ENCODE assay signal across 25 cellular contexts in genomic region chr5:133933169-133933509, GRCh38. TPM values are rescaled to one million over a fixed set of nuclear protein-coding genes. Genes with fewer than 3 reads are reported as not detected.
DNase-seq lines count a peak whose midpoint lies in the region; ATAC-seq and TF ChIP-seq lines count a peak whose summit lies in the region.
"Had no signal": no experiment of that assay in that cellular context is flagged by ENCODE, and none has a peak within 500 bp of the region (broad histone marks: within the 10 kb centered on the region; RNA-seq: fewer than 3 reads in every experiment).

No MANE protein-coding gene starts in this region.

- H3K4me1 ChIP-seq in OCI-LY3 (ENCODE audit: low read length) (peaks cover 47% of the 10 kb centered on the region), tibial nerve (peaks cover 0 to 12% (median 2%) of the 10 kb centered on the region in 4 donors)

- no peak for TF ChIP-seq POLR2A in tibial nerve (IDR thresholded peaks at IDR 0.05)

- H3K9me3 ChIP-seq in OCI-LY3 (ENCODE audit: insufficient read depth, low read length) = no peaks in the 10 kb centered on the region
- no peaks in the 10 kb centered on the region for H3K9me3 ChIP-seq in tibial nerve

- H3K9me3 Mint-ChIP-seq in stimulated activated memory B cell treated with anti-CD40 and anti-IgM and Interleukin-4, amounts not matched to agents 10 μg/mL and 1 μg/mL and 100 μg/mL, for 72 hours = peaks cover 7% of the 10 kb centered on the region
- H3K9me3 Mint-ChIP-seq: activated naive CD4-positive, alpha-beta T cell treated with anti-CD3 and anti-CD28 coated beads, Interleukin-2, amount 50 U/mL, for 24 hours; activated T-cell treated with anti-CD3 and anti-CD28 coated beads, Interleukin-2, amount 50 U/mL, for 4 hours; CD4-positive, alpha-beta T cell had no signal

- DNase-seq in GM06990 (ENCODE audit: extremely low read depth, insufficient read length) = peak; percentile 37
- peak; percentile 7 for DNase-seq in astrocyte of the spinal cord (ENCODE audit: low read depth, low spot score)
- DNase-seq in tibial nerve (ENCODE audit: low spot score in 2 of 2) = no peak
- DNase-seq in NCI-H1436 (lab: John Stamatoyannopoulos, UW) = no peak
- no peak for DNase-seq in coronary artery (ENCODE audit: low spot score)
- DNase-seq: activated CD8-positive, alpha-beta memory T cell treated with anti-CD3 and anti-CD28 coated beads for 24 hours; activated T-cell treated with anti-CD3 and anti-CD28 coated beads, Interleukin-2, amount 50 U/mL, for 4 hours; CD4-positive, alpha-beta T cell; effector CD4-positive, alpha-beta T cell; foreskin melanocyte; mesendoderm; MG63; NCI-H446 treated with DMSO at 0.1 percent for 48 hours; occipital lobe; SHP77 treated with DMSO at 0.1 percent for 48 hours; stimulated activated CD4-positive, alpha-beta T cell treated with anti-CD3 and anti-CD28 coated beads, Interleukin-2, amount 100 ng/mL, for 24 hours had no signal

- no peak overlapping the region for H3K4me3 ChIP-seq in GM06990 (replicated peaks; ENCODE audit: low read depth, low read length)
- no peak overlapping the region for H3K4me3 ChIP-seq in OCI-LY3 (ENCODE audit: low read length)
- no peak overlapping the region for H3K4me3 ChIP-seq in astrocyte of the spinal cord (ENCODE audit: low read depth, low read length)
- H3K4me3 ChIP-seq in tibial nerve = no peak overlapping the region
- H3K4me3 ChIP-seq in coronary artery = no peak overlapping the region
- H3K4me3 ChIP-seq: hepatocyte, MG63, skin epidermis had no signal

- H3K4me3 Mint-ChIP-seq in stimulated activated memory B cell treated with anti-CD40 and anti-IgM and Interleukin-4, amounts not matched to agents 10 μg/mL and 1 μg/mL and 100 μg/mL, for 72 hours = peak overlapping the region; percentile 30
- H3K4me3 Mint-ChIP-seq: activated naive CD4-positive, alpha-beta T cell treated with anti-CD3 and anti-CD28 coated beads, Interleukin-2, amount 50 U/mL, for 24 hours; CD4-positive, alpha-beta T cell had no signal

- no peak overlapping the region for H3K27ac ChIP-seq in OCI-LY3 (ENCODE audit: low read length)
- no peak overlapping the region for H3K27ac ChIP-seq in tibial nerve
- H3K27ac ChIP-seq in coronary artery = peak overlapping the region in 1 of 2 donors; percentile 48
- H3K27ac ChIP-seq: epithelial cell of prostate, hepatocyte had no signal

- H4K20me1 ChIP-seq in OCI-LY3 (ENCODE audit: insufficient read depth, low read length) = no peaks in the 10 kb centered on the region

- no peak overlapping the region for H2AFZ ChIP-seq in OCI-LY3 (ENCODE audit: low read depth, low read length)
- H2AFZ ChIP-seq: hepatocyte had no signal

- TF ChIP-seq CTCF in GM06990 (IDR thresholded peaks at IDR 0.05; ENCODE audit: insufficient read depth, low read length, poor library complexity, severe bottlenecking) (no peak), OCI-LY3 (IDR thresholded peaks at IDR 0.05; ENCODE audit: low read depth, low read length) (no peak), astrocyte of the spinal cord (IDR thresholded peaks at IDR 0.05; ENCODE audit: low read depth, low read length) (no peak), tibial nerve (IDR thresholded peaks at IDR 0.05) (no peak), coronary artery (IDR thresholded peaks at IDR 0.05) (no peak)

- in situ Hi-C loops in astrocyte of the spinal cord (cut with HindIII; ENCODE audit: low sequenced_read_pairs) = no loop called here

- H3K27me3 ChIP-seq in GM06990 (replicated peaks; ENCODE audit: control insufficient read depth, insufficient read depth, low read length) (no peaks in the 10 kb centered on the region), OCI-LY3 (ENCODE audit: low read depth, low read length) (no peaks in the 10 kb centered on the region), tibial nerve (no peaks in the 10 kb centered on the region)
- H3K27me3 ChIP-seq: hepatocyte, MG63 had no signal

- H3K36me3 ChIP-seq in GM06990 (ENCODE audit: control insufficient read depth, insufficient read depth, low read length) (no peaks in the 10 kb centered on the region), OCI-LY3 (replicated peaks; ENCODE audit: low read depth, low read length) (no peaks in the 10 kb centered on the region), tibial nerve (no peaks in the 10 kb centered on the region)
- H3K36me3 ChIP-seq: MG63 had no signal

- no peaks in the 10 kb centered on the region for H3K27me3 Mint-ChIP-seq in stimulated activated memory B cell treated with anti-CD40 and anti-IgM and Interleukin-4, amounts not matched to agents 10 μg/mL and 1 μg/mL and 100 μg/mL, for 72 hours
- H3K27me3 Mint-ChIP-seq: activated naive CD4-positive, alpha-beta T cell treated with anti-CD3 and anti-CD28 coated beads, Interleukin-2, amount 50 U/mL, for 24 hours; CD4-positive, alpha-beta T cell had no signal

- WGBS in tibial nerve, 2 donors = 54 to 60% methylated on average over 3 of the region's 3 CpGs

- no peak for TF ChIP-seq EP300 in tibial nerve (IDR thresholded peaks at IDR 0.05)

- no peaks in the 10 kb centered on the region for H3K79me2 ChIP-seq in OCI-LY3 (ENCODE audit: low read length)
- H3K79me2 ChIP-seq: hepatocyte had no signal

- ATAC-seq in stimulated activated memory B cell treated with anti-CD40 and anti-IgM and Interleukin-4, amounts not matched to agents 10 μg/mL and 1 μg/mL and 100 μg/mL, for 72 hours = no peak
- ATAC-seq: activated CD4-positive, CD25-positive, alpha-beta regulatory T cell treated with anti-CD3 and anti-CD28 coated beads, Interleukin-2, amount 50 U/mL, for 24 hours; activated T-cell treated with anti-CD3 and anti-CD28 coated beads, Interleukin-2, amount 50 U/mL, for 4 hours; left colon; Panc1 had no signal

- H3K4me1 Mint-ChIP-seq in stimulated activated memory B cell treated with anti-CD40 and anti-IgM and Interleukin-4, amounts not matched to agents 10 μg/mL and 1 μg/mL and 100 μg/mL, for 72 hours = peaks cover 100% of the 10 kb centered on the region

- H3K4me2 ChIP-seq in OCI-LY3 (ENCODE audit: low read length) = peak overlapping the region; percentile 47
- H3K4me2 ChIP-seq: hepatocyte had no signal

- peaks cover 5% of the 10 kb centered on the region for H3K36me3 Mint-ChIP-seq in stimulated activated memory B cell treated with anti-CD40 and anti-IgM and Interleukin-4, amounts not matched to agents 10 μg/mL and 1 μg/mL and 100 μg/mL, for 72 hours
- H3K36me3 Mint-ChIP-seq: activated naive CD4-positive, alpha-beta T cell treated with anti-CD3 and anti-CD28 coated beads, Interleukin-2, amount 50 U/mL, for 24 hours had no signal

- H3K27ac Mint-ChIP-seq in stimulated activated memory B cell treated with anti-CD40 and anti-IgM and Interleukin-4, amounts not matched to agents 10 μg/mL and 1 μg/mL and 100 μg/mL, for 72 hours = peak overlapping the region; percentile 86
- H3K27ac Mint-ChIP-seq: activated naive CD4-positive, alpha-beta T cell treated with anti-CD3 and anti-CD28 coated beads, Interleukin-2, amount 50 U/mL, for 24 hours; CD4-positive, alpha-beta T cell had no signal

- H3K9ac ChIP-seq in OCI-LY3 (ENCODE audit: low read length) = no peak overlapping the region

RNA-seq across cellular contexts. Expression of gene C5orf15, which starts 35.3 kb away (rescaled TPM):
- total RNA-seq in tibial nerve = 10 to 100 TPM; 27.6 to 34.3 (median 32.9) TPM

Comparison
In these comparisons a context has a peak if more than half of its experiments do, and no peak if none do; other contexts are left out.
1. DNase-seq: peak in GM06990 (single experiment) and astrocyte of the spinal cord (single experiment); none in tibial nerve (0 of 2), NCI-H1436 (single experiment) and coronary artery (single experiment).